In the genomic region with DNA sequence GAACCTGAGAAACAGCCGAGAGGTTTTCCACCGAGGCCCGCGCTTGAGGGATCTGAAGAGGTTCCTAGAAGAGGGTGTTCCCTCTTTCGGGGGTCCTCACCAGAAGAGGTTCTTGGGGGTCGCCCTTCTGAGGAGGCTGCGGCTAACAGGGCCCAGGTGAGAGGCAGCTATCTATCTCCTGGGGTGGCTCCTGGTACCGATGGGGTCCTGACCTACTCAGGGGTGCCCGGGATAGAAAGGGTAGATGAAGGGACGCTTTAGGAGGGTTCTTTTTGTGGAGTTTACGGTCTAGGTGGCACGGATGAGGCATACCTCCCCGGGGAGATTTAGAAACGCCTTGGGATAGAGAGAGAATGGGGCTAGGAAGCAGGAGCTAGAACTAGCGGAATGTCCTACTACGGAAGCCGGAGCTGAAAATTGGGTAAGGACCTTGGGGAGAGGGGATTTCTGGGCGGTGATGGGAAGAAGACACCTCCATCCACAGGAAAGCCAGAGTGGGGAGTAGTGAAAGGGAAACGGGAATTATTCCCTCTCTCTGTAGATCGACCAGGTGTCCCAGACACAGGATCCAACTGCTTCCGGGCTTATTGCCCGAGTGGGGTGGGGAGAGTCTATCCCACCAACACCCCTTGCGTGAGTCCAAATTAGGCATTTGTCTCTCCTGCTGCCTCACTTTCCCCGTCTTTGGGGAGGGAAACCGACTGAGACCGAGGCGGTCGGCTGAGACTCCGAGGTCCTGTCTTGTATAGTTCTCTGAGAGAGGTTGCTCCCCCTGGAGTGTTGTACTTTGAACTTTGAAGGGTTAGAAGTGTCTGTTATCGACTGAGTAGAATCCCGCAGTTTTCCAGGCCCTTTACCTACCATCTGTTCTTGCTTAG, we compare ENCODE assay signal across 8 cellular contexts. TPM values are rescaled to one million over a fixed set of nuclear protein-coding genes. Genes with fewer than 3 reads are reported as not detected.
DNase-seq lines count a peak whose midpoint lies in the region; ATAC-seq and TF ChIP-seq lines count a peak whose summit lies in the region.

No MANE protein-coding gene starts in this region.

- CTCF ChIA-PET in activated CD4-positive, alpha-beta memory T cell treated with anti-CD3 and anti-CD28 coated beads, Interleukin-2, amount 10 ng/mL, durations not matched to agents 7 days and 5 days (lab: Charles Lee) = interaction anchor here (0.7 to 1.5 kb wide), 5 partner anchors 59 to 232 kb away, joined by 3 to 8 read pairs (median 3); no protein-coding TSS in a partner anchor

- peak overlapping the region; percentile 70 for H3K27ac ChIP-seq in ACC112 (ENCODE audit: low read depth, low read length)

- H3K9me3 Mint-ChIP-seq in activated CD4-positive, alpha-beta memory T cell treated with anti-CD3 and anti-CD28 coated beads, Interleukin-2, amount 10 ng/mL, durations not matched to agents 7 days and 5 days = no peaks in the 10 kb centered on the region
- no peaks in the 10 kb centered on the region for H3K9me3 Mint-ChIP-seq in naive B cell

- H3K27me3 Mint-ChIP-seq in activated CD4-positive, alpha-beta memory T cell treated with anti-CD3 and anti-CD28 coated beads, Interleukin-2, amount 10 ng/mL, durations not matched to agents 7 days and 5 days = no peaks in the 10 kb centered on the region
- H3K27me3 Mint-ChIP-seq in naive B cell = no peaks in the 10 kb centered on the region

- TF ChIP-seq CTCF in GM20000 (IDR thresholded peaks at IDR 0.05; ENCODE audit: extremely low read depth, missing control alignments) = no peak

- H3K36me3 Mint-ChIP-seq in activated CD4-positive, alpha-beta memory T cell treated with anti-CD3 and anti-CD28 coated beads, Interleukin-2, amount 10 ng/mL, durations not matched to agents 7 days and 5 days (ENCODE audit: low read depth) = peaks cover 17% of the 10 kb centered on the region
- H3K36me3 Mint-ChIP-seq in naive B cell = no peaks in the 10 kb centered on the region

- H3K4me3 Mint-ChIP-seq in activated CD4-positive, alpha-beta memory T cell treated with anti-CD3 and anti-CD28 coated beads, Interleukin-2, amount 10 ng/mL, durations not matched to agents 7 days and 5 days = peak overlapping the region; percentile 96
- H3K4me3 Mint-ChIP-seq in naive B cell = peak overlapping the region; percentile 94 to 100 (median 98)

- ATAC-seq in GM18502 (IDR thresholded peaks at IDR 0.05; ENCODE audit: poor library complexity, unreplicated experiment) (peak; percentile 3), naive B cell (ENCODE audit: low read depth in 2 of 2) (no peak), HG03469 (IDR thresholded peaks at IDR 0.05; ENCODE audit: unreplicated experiment) (no peak)

- H3K4me1 Mint-ChIP-seq in activated CD4-positive, alpha-beta memory T cell treated with anti-CD3 and anti-CD28 coated beads, Interleukin-2, amount 10 ng/mL, durations not matched to agents 7 days and 5 days = peaks cover 43% of the 10 kb centered on the region
- H3K4me1 Mint-ChIP-seq in naive B cell = peaks cover 43 to 57% (median 57%) of the 10 kb centered on the region in 3 donors

- POLR2A ChIA-PET in activated CD4-positive, alpha-beta memory T cell treated with anti-CD3 and anti-CD28 coated beads, Interleukin-2, amount 10 ng/mL, durations not matched to agents 7 days and 5 days (lab: Charles Lee) = interaction anchor here (0.6 to 2.3 kb wide), 13 partner anchors 16 to 763 kb away, joined by 3 to 9 read pairs (median 3); partner anchors contain the start of genes ARL2BP and NLRC5

- H3K79me2 ChIP-seq in ACC112 (ENCODE audit: control insufficient read depth, insufficient read depth, low read length, unreplicated experiment) = peaks cover 88% of the 10 kb centered on the region

- H3K4me1 ChIP-seq in ACC112 (ENCODE audit: control insufficient read depth, insufficient read depth, low read length, unreplicated experiment) = peaks cover 34% of the 10 kb centered on the region

- peak overlapping the region; percentile 81 for H3K27ac Mint-ChIP-seq in activated CD4-positive, alpha-beta memory T cell treated with anti-CD3 and anti-CD28 coated beads, Interleukin-2, amount 10 ng/mL, durations not matched to agents 7 days and 5 days
- peak overlapping the region; percentile 94 to 99 (median 98) for H3K27ac Mint-ChIP-seq in naive B cell

- H3K36me3 ChIP-seq in ACC112 (ENCODE audit: insufficient read depth, low read length) = no peaks in the 10 kb centered on the region; the same call in 1 of the 2 replicates

- H3K27me3 ChIP-seq in ACC112 (ENCODE audit: insufficient read depth, low read length) = no peaks in the 10 kb centered on the region

- H2AFZ ChIP-seq in ACC112 (ENCODE audit: low read length, unreplicated experiment) = peak overlapping the region; percentile 89

- DNase-seq in Jurkat, Clone E6-1 (ENCODE audit: low read depth, low spot score) = no peak
- DNase-seq in activated CD4-positive, alpha-beta memory T cell treated with anti-CD3 and anti-CD28 coated beads, Interleukin-2, amount 10 ng/mL, durations not matched to agents 7 days and 5 days = peak; percentile 32
- DNase-seq in erythroblast (lab: John Stamatoyannopoulos, UW) = peak; percentile 50 to 60
- DNase-seq in naive B cell = peak; percentile 6
- DNase-seq in GM20000 (ENCODE audit: low spot score) = no peak

- TF ChIP-seq POLR2A in erythroblast (IDR thresholded peaks at IDR 0.05; ENCODE audit: low read length) = no peak

- H3K4me3 ChIP-seq in ACC112 (ENCODE audit: low read depth, low read length) = peak overlapping the region; percentile 97
- peak overlapping the region; percentile 96 for H3K4me3 ChIP-seq in Jurkat, Clone E6-1 (ENCODE audit: low read length)

RNA-seq across cellular contexts. Expression of gene RSPRY1, which starts 0.7 kb away (rescaled TPM):
- polyA plus RNA-seq in Jurkat, Clone E6-1 (2012; ENCODE audit: insufficient read depth, insufficient read length) = 27.3 TPM
- total RNA-seq in activated CD4-positive, alpha-beta memory T cell treated with anti-CD3 and anti-CD28 coated beads, Interleukin-2, amount 10 ng/mL, durations not matched to agents 7 days and 5 days = 10 to 100 TPM; 34.1 to 39.3 TPM
- polyA plus RNA-seq in naive B cell (ENCODE audit: low read depth in 6 of 6) = 10 to 100 TPM; 26.7 to 42.7 (median 33.5) TPM

RNA-seq across cellular contexts. Expression of gene PSME3IP1, which starts 1.0 kb away (rescaled TPM):
- polyA plus RNA-seq in Jurkat, Clone E6-1 (2012; ENCODE audit: insufficient read depth, insufficient read length) = 132 TPM
- total RNA-seq in activated CD4-positive, alpha-beta memory T cell treated with anti-CD3 and anti-CD28 coated beads, Interleukin-2, amount 10 ng/mL, durations not matched to agents 7 days and 5 days = 100 to 1,000 TPM; 112 to 115 TPM
- 100 to 1,000 TPM in 1 of 6 donors, 10 to 100 TPM in 5; 85.1 to 109 (median 93.6) TPM for polyA plus RNA-seq in naive B cell (ENCODE audit: low read depth in 6 of 6)

RNA-seq across cellular contexts. Expression of gene ARL2BP, which starts 58.2 kb away (rescaled TPM):
- 54.4 TPM for polyA plus RNA-seq in Jurkat, Clone E6-1 (2012; ENCODE audit: insufficient read depth, insufficient read length)
- total RNA-seq in activated CD4-positive, alpha-beta memory T cell treated with anti-CD3 and anti-CD28 coated beads, Interleukin-2, amount 10 ng/mL, durations not matched to agents 7 days and 5 days = 10 to 100 TPM; 32.8 to 32.9 TPM
- 100 to 1,000 TPM; 108 to 236 (median 132) TPM for polyA plus RNA-seq in naive B cell (ENCODE audit: low read depth in 6 of 6)

Comparison
In these comparisons a context has a peak if more than half of its experiments do, and no peak if none do; other contexts are left out.
1. DNase-seq: peak in activated CD4-positive, alpha-beta memory T cell treated with anti-CD3 and anti-CD28 coated beads, Interleukin-2, amount 10 ng/mL, durations not matched to agents 7 days and 5 days (single experiment), erythroblast (2 of 2) and naive B cell (single experiment); none in Jurkat, Clone E6-1 (single experiment) and GM20000 (single experiment).